ENCODE assay signal across 21 cellular contexts in genomic region chr14:49408187-49408963, GRCh38.
"Had no signal": no experiment of that assay in that cellular context is flagged by ENCODE, and none has a peak within 500 bp of the region (broad histone marks: within the 10 kb centered on the region; RNA-seq: fewer than 3 reads in every experiment).

No MANE protein-coding gene starts in this region.

- H3K4me3 Mint-ChIP-seq: activated CD4-positive, alpha-beta memory T cell treated with anti-CD3 and anti-CD28 coated beads for 36 hours; activated CD4-positive, alpha-beta T cell treated with anti-CD3 and anti-CD28 coated beads for 36 hours; activated naive CD4-positive, alpha-beta T cell treated with anti-CD3 and anti-CD28 coated beads, Interleukin-2, amount 50 U/mL, for 24 hours; activated T-cell treated with anti-CD3 and anti-CD28 coated beads, Interleukin-2, amount 50 U/mL, for 4 hours; natural killer cell had no signal

- H3K27ac Mint-ChIP-seq: activated CD4-positive, alpha-beta memory T cell treated with anti-CD3 and anti-CD28 coated beads for 36 hours; activated CD4-positive, alpha-beta T cell treated with anti-CD3 and anti-CD28 coated beads for 36 hours; activated naive CD4-positive, alpha-beta T cell treated with anti-CD3 and anti-CD28 coated beads, Interleukin-2, amount 50 U/mL, for 24 hours; natural killer cell had no signal

- H3K4me3 ChIP-seq: transverse colon, vagina had no signal

- ATAC-seq: activated CD4-positive, alpha-beta T cell treated with anti-CD3 and anti-CD28 coated beads for 36 hours; activated T-cell treated with anti-CD3 and anti-CD28 coated beads, Interleukin-2, amount 50 U/mL, for 4 hours; foreskin keratinocyte; natural killer cell had no signal

- H3K36me3 ChIP-seq: transverse colon, vagina, WERI-Rb-1 had no signal

- H3K9me3 Mint-ChIP-seq: activated CD4-positive, alpha-beta memory T cell treated with anti-CD3 and anti-CD28 coated beads for 36 hours; activated naive CD4-positive, alpha-beta T cell treated with anti-CD3 and anti-CD28 coated beads, Interleukin-2, amount 50 U/mL, for 24 hours; activated T-cell treated with anti-CD3 and anti-CD28 coated beads, Interleukin-2, amount 50 U/mL, for 4 hours; natural killer cell had no signal

- DNase-seq: activated CD4-positive, alpha-beta memory T cell treated with anti-CD3 and anti-CD28 coated beads for 36 hours; activated CD4-positive, alpha-beta T cell treated with anti-CD3 and anti-CD28 coated beads for 36 hours; activated effector memory CD4-positive, alpha-beta T cell treated with anti-CD3 and anti-CD28 coated beads, Interleukin-2, amount 50 U/mL, for 16 hours; activated T-cell treated with anti-CD3 and anti-CD28 coated beads, Interleukin-2, amount 50 U/mL, for 4 hours; amniotic stem cell; cerebellar nuclear complex; erythroblast; foreskin keratinocyte; glutamatergic neuron; kidney glomerular epithelial cell; natural killer cell; posterior cingulate gyrus; retina; stimulated activated CD4-positive, alpha-beta T cell treated with anti-CD3 and anti-CD28 coated beads, Interleukin-15, amount 100 ng/mL, for 24 hours; stimulated activated CD4-positive, alpha-beta T cell treated with anti-CD3 and anti-CD28 coated beads, Interleukin-4, amount 100 ng/mL, for 1 hour; stimulated activated naive CD4-positive, alpha-beta T cell treated with Interleukin-2 at 50 U/mL for 16 hours; substantia nigra; transverse colon; WERI-Rb-1 had no signal

- H3K36me3 Mint-ChIP-seq: activated CD4-positive, alpha-beta memory T cell treated with anti-CD3 and anti-CD28 coated beads for 36 hours; activated naive CD4-positive, alpha-beta T cell treated with anti-CD3 and anti-CD28 coated beads, Interleukin-2, amount 50 U/mL, for 24 hours; natural killer cell had no signal

- H3K4me1 ChIP-seq: foreskin keratinocyte, transverse colon, vagina had no signal

- H3K4me1 Mint-ChIP-seq: activated naive CD4-positive, alpha-beta T cell treated with anti-CD3 and anti-CD28 coated beads, Interleukin-2, amount 50 U/mL, for 24 hours; natural killer cell had no signal

- H3K27me3 ChIP-seq: foreskin keratinocyte, transverse colon, vagina had no signal

- H3K9me3 ChIP-seq: transverse colon, vagina had no signal

- H3K27ac ChIP-seq: foreskin keratinocyte, transverse colon, vagina, WERI-Rb-1 had no signal
